Comparison of ENCODE assay signal across 15 cellular contexts in genomic region chr9:97852399-97853055, GRCh38. TPM values are rescaled to one million over a fixed set of nuclear protein-coding genes. Genes with fewer than 3 reads are reported as not detected.
DNase-seq lines count a peak whose midpoint lies in the region; ATAC-seq and TF ChIP-seq lines count a peak whose summit lies in the region.
"Had no signal": no experiment of that assay in that cellular context is flagged by ENCODE, and none has a peak within 500 bp of the region (broad histone marks: within the 10 kb centered on the region; RNA-seq: fewer than 3 reads in every experiment).

No MANE protein-coding gene starts in this region.

- H2AFZ ChIP-seq in osteoblast (ENCODE audit: low read length) = no peak overlapping the region

- TF ChIP-seq CTCF in BJ (IDR thresholded peaks at IDR 0.05; ENCODE audit: insufficient read depth, low read depth, low read length) (no peak), dorsolateral prefrontal cortex (IDR thresholded peaks at IDR 0.05 in 54 of 56, conservative IDR thresholded peaks at IDR 0.05 in 2 of 56; ENCODE audit: low read depth in 1 of 56, partially characterized antibody in 56 of 56) (no peak), osteoblast (IDR thresholded peaks at IDR 0.05; ENCODE audit: extremely low read depth, low read depth, low read length) (no peak)

- POLR2A ChIA-PET in BJ (lab: Charles Lee) = no interaction called here

- H3K36me3 ChIP-seq in BJ (ENCODE audit: control insufficient read depth, insufficient read depth, low read length) = no peaks in the 10 kb centered on the region
- H3K36me3 ChIP-seq in H7 (replicated peaks; ENCODE audit: control insufficient read depth, insufficient read depth, low read length) = no peaks in the 10 kb centered on the region
- H3K36me3 ChIP-seq in osteoblast (ENCODE audit: insufficient read depth, low read length) = no peaks in the 10 kb centered on the region

- no peak overlapping the region for H3K27ac ChIP-seq in dorsolateral prefrontal cortex
- no peak overlapping the region for H3K27ac ChIP-seq in osteoblast (ENCODE audit: low read depth, low read length)
- H3K27ac ChIP-seq: epithelial cell of prostate had no signal

- ATAC-seq in HG03565 (IDR thresholded peaks at IDR 0.05; ENCODE audit: unreplicated experiment) (no peak), GM21529 (IDR thresholded peaks at IDR 0.05; ENCODE audit: unreplicated experiment) (no peak)
- ATAC-seq: activated CD4-positive, CD25-positive, alpha-beta regulatory T cell treated with anti-CD3 and anti-CD28 coated beads, Interleukin-2, amount 50 U/mL, for 24 hours had no signal

- H3K4me1 ChIP-seq in osteoblast (ENCODE audit: insufficient read depth, low read length) = no peaks in the 10 kb centered on the region

- H3K4me2 ChIP-seq in osteoblast (ENCODE audit: insufficient read depth, low read length) = no peak overlapping the region

- no peaks in the 10 kb centered on the region for H3K79me2 ChIP-seq in osteoblast (ENCODE audit: insufficient read depth, low read length)

- no peaks in the 10 kb centered on the region for H4K20me1 ChIP-seq in osteoblast (ENCODE audit: insufficient read depth, low read length)

- no peaks in the 10 kb centered on the region for H3K9me3 ChIP-seq in osteoblast (ENCODE audit: low read depth, low read length)

- H3K4me3 ChIP-seq in BJ (ENCODE audit: low read depth, low read length) (peak overlapping the region; percentile 6), H7 (ENCODE audit: insufficient read depth, low read depth, low read length) (peak overlapping the region; percentile 37), dorsolateral prefrontal cortex (peak overlapping the region in 37 of 59 donors; percentile 7 to 66 (median 47)), osteoblast (ENCODE audit: insufficient read depth, low read length) (no peak overlapping the region)

- DNase-seq in BJ (ENCODE audit: low read depth) (no peak), H7 (peak; percentile 65), dorsolateral prefrontal cortex (no peak), osteoblast (ENCODE audit: insufficient read length, low spot score, missing footprints) (peak; percentile 80), SKM-1 (lab: John Stamatoyannopoulos, UW; ENCODE audit: unreplicated experiment) (no peak)
- no peak for DNase-seq in activated CD8-positive, alpha-beta memory T cell treated with anti-CD3 and anti-CD28 coated beads, Interleukin-2, amount 50 U/mL, for 48 hours
- DNase-seq: amygdala, KBM-7, kidney glomerular epithelial cell, NCI-H2081, RPMI8226 had no signal

- intact Hi-C loops in dorsolateral prefrontal cortex (cut with DNase I) = no loop called here

- CTCF ChIA-PET in BJ (lab: Yijun Ruan, JAX) = interaction anchor here (0.9 kb wide), 1 partner anchor 144 kb away, joined by 3 read pairs; no protein-coding TSS in a partner anchor

- peaks cover 71% of the 10 kb centered on the region for H3K27me3 ChIP-seq in BJ (ENCODE audit: control insufficient read depth, insufficient read depth, low read length)
- peaks cover 100% of the 10 kb centered on the region for H3K27me3 ChIP-seq in H7 (ENCODE audit: control insufficient read depth, insufficient read depth, low read length)
- H3K27me3 ChIP-seq in dorsolateral prefrontal cortex = peaks cover 30 to 100% (median 99%) of the 10 kb centered on the region in 45 donors
- peaks cover 96% of the 10 kb centered on the region for H3K27me3 ChIP-seq in osteoblast (ENCODE audit: insufficient read depth, low read length)

RNA-seq across cellular contexts. Expression of gene FOXE1, which starts 0.5 kb away (rescaled TPM):
- 4.9 and 5.3 TPM in 2 replicates for polyA plus RNA-seq in BJ (2011; rRNA removed)
- polyA minus RNA-seq in BJ (2011; rRNA and poly(A)+ RNA removed) = 3.0 and 4.0 TPM in 2 replicates
- total RNA-seq in H7 (2014; rRNA removed; shearing (Covaris generic)) = 0.07 and 0.14 TPM in 2 replicates
- total RNA-seq in dorsolateral prefrontal cortex (not detected), osteoblast (not detected in 2 replicates)

Comparison
In these comparisons a context has a peak if more than half of its experiments do, and no peak if none do; other contexts are left out.
1. DNase-seq: peak in H7 (single experiment) and osteoblast (single experiment); none in BJ (single experiment), dorsolateral prefrontal cortex (0 of 10), activated CD8-positive, alpha-beta memory T cell treated with anti-CD3 and anti-CD28 coated beads, Interleukin-2, amount 50 U/mL, for 48 hours (single experiment) and SKM-1 (single experiment).